ENCODE assay signal across 17 cellular contexts in the genomic region with DNA sequence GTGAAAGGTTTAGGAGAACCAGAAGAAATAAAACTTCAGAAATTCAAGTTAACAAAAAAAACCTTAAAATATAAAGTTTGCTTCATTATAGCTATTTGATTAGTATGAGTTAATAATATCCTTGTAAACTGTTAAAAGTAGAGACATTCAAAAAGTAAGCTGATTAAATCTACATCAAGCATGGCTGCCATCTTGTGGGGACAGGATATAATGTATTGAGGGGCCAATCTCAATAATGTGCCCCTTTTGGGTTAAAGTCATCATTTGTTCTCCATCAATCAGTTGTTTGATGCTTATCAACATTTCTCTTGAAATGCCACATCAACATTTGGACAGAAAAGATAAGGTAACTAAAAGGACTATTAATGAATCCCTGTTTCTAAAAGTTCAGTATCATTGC. TPM values are rescaled to one million over a fixed set of nuclear protein-coding genes. Genes with fewer than 3 reads are reported as not detected.
DNase-seq lines count a peak whose midpoint lies in the region; FAIRE-seq and TF ChIP-seq lines count a peak whose summit lies in the region.
"Had no signal": no experiment of that assay in that cellular context is flagged by ENCODE, and none has a peak within 500 bp of the region (broad histone marks: within the 10 kb centered on the region; RNA-seq: fewer than 3 reads in every experiment).

No MANE protein-coding gene starts in this region.

- H3K4me1 Mint-ChIP-seq in CD14-positive monocyte: peaks cover 3% of the 10 kb centered on the region
- H3K4me1 Mint-ChIP-seq: activated naive CD8-positive, alpha-beta T cell treated with anti-CD3 and anti-CD28 coated beads, Interleukin-2, amount 50 U/mL, for 24 hours; CD4-positive, CD25-positive, alpha-beta regulatory T cell; natural killer cell had no signal

- no peak overlapping the region for H3K4me3 Mint-ChIP-seq in CD14-positive monocyte
- H3K4me3 Mint-ChIP-seq: activated naive CD8-positive, alpha-beta T cell treated with anti-CD3 and anti-CD28 coated beads, Interleukin-2, amount 50 U/mL, for 24 hours; activated T-cell treated with anti-CD3 and anti-CD28 coated beads, Interleukin-2, amount 50 U/mL, for 24 hours; CD4-positive, CD25-positive, alpha-beta regulatory T cell; natural killer cell had no signal

- peaks cover 19 to 28% (median 23%) of the 10 kb centered on the region in 3 donors for H3K27me3 Mint-ChIP-seq in CD14-positive monocyte (ENCODE audit: low read depth in 3 of 3)
- H3K27me3 Mint-ChIP-seq: CD4-positive, CD25-positive, alpha-beta regulatory T cell had no signal

- TF ChIP-seq CTCF in D721Med (IDR thresholded peaks at IDR 0.05; ENCODE audit: insufficient read depth, missing control alignments) (peak; percentile 43), LNCaP clone FGC (IDR thresholded peaks at IDR 0.05; ENCODE audit: control insufficient read depth, extremely low read depth, insufficient read depth) (0 out of 2 replicates have a peak, but pooled peaks have one; percentile 21), brain microvascular endothelial cell (IDR thresholded peaks at IDR 0.05; ENCODE audit: low read depth, low read length, missing control alignments) (peak; percentile 40), kidney epithelial cell (IDR thresholded peaks at IDR 0.05; ENCODE audit: insufficient read depth, low read length, poor library complexity, severe bottlenecking) (peak; percentile 26), CD14-positive monocyte (IDR thresholded peaks at IDR 0.05) (no peak), esophagus muscularis mucosa (IDR thresholded peaks at IDR 0.05) (no peak)

- FAIRE-seq in D721Med (lab: Jason Lieb, UNC): peak; percentile 55

- H3K9me3 Mint-ChIP-seq in CD14-positive monocyte: peaks cover 0 to 4% (median 2%) of the 10 kb centered on the region in 7 donors
- H3K9me3 Mint-ChIP-seq: activated T-cell treated with anti-CD3 and anti-CD28 coated beads, Interleukin-2, amount 50 U/mL, for 24 hours had no signal

- no peak for DNase-seq in D721Med (ENCODE audit: insufficient read length, low spot score)
- no peak for DNase-seq in LNCaP clone FGC (ENCODE audit: low read depth)
- DNase-seq in brain microvascular endothelial cell: no peak
- DNase-seq in kidney epithelial cell (ENCODE audit: low read depth): no peak
- no peak for DNase-seq in stimulated activated CD4-positive, alpha-beta T cell treated with anti-CD3 and anti-CD28 coated beads, Interleukin-4, amount 100 ng/mL, for 4 hours
- no peak for DNase-seq in CD14-positive monocyte (ENCODE audit: low spot score)
- no peak for DNase-seq in esophagus muscularis mucosa (ENCODE audit: extremely low spot score)
- DNase-seq in activated CD4-positive, alpha-beta T cell treated with anti-CD3 and anti-CD28 coated beads for 1 hour: no peak
- DNase-seq: activated CD4-positive, alpha-beta T cell treated with anti-CD3 and anti-CD28 coated beads for 4 hours; activated naive CD8-positive, alpha-beta T cell treated with anti-CD3 and anti-CD28 coated beads, Interleukin-2, amount 50 U/mL, for 24 hours; activated T-cell treated with anti-CD3 and anti-CD28 coated beads, Interleukin-2, amount 50 U/mL, for 24 hours; CD4-positive, CD25-positive, alpha-beta regulatory T cell; H7; natural killer cell; PC-9 had no signal

- intact Hi-C loops in CD14-positive monocyte (cut with micrococcal nuclease): no loop called here
- intact Hi-C loops in esophagus muscularis mucosa (cut with DNase I): no loop called here

- H3K27me3 ChIP-seq in brain microvascular endothelial cell (replicated peaks): peaks cover 27% of the 10 kb centered on the region
- H3K27me3 ChIP-seq in kidney epithelial cell (ENCODE audit: control insufficient read depth, insufficient read depth, low read length): peaks cover 9% of the 10 kb centered on the region
- H3K27me3 ChIP-seq in esophagus muscularis mucosa: peaks cover 0 to 36% (median 5%) of the 10 kb centered on the region in 4 donors

- no peak for TF ChIP-seq POLR2A in esophagus muscularis mucosa (IDR thresholded peaks at IDR 0.05; ENCODE audit: low read depth)

- TF ChIP-seq EP300 in esophagus muscularis mucosa (IDR thresholded peaks at IDR 0.05): no peak

- no peaks in the 10 kb centered on the region for H3K9me3 ChIP-seq in esophagus muscularis mucosa

- H3K27ac ChIP-seq in brain microvascular endothelial cell (no peak overlapping the region), esophagus muscularis mucosa (replicated peaks in 1 of 4) (no peak overlapping the region)
- H3K27ac ChIP-seq: PC-9 had no signal

- H3K4me3 ChIP-seq in LNCaP clone FGC (ENCODE audit: low read depth, low read length) (no peak overlapping the region), brain microvascular endothelial cell (ENCODE audit: low read depth, low read length) (no peak overlapping the region), kidney epithelial cell (ENCODE audit: low read depth, low read length) (no peak overlapping the region), esophagus muscularis mucosa (no peak overlapping the region)
- H3K4me3 ChIP-seq: PC-9 had no signal

- peaks cover 8 to 10% (median 8%) of the 10 kb centered on the region in 4 donors for H3K4me1 ChIP-seq in esophagus muscularis mucosa

- no peak overlapping the region for H3K27ac Mint-ChIP-seq in CD14-positive monocyte
- H3K27ac Mint-ChIP-seq: activated naive CD8-positive, alpha-beta T cell treated with anti-CD3 and anti-CD28 coated beads, Interleukin-2, amount 50 U/mL, for 24 hours; activated T-cell treated with anti-CD3 and anti-CD28 coated beads, Interleukin-2, amount 50 U/mL, for 24 hours; CD4-positive, CD25-positive, alpha-beta regulatory T cell; natural killer cell had no signal

- H3K36me3 Mint-ChIP-seq in CD14-positive monocyte: no peaks in the 10 kb centered on the region
- H3K36me3 Mint-ChIP-seq: CD4-positive, CD25-positive, alpha-beta regulatory T cell; natural killer cell had no signal

- no peaks in the 10 kb centered on the region for H3K36me3 ChIP-seq in brain microvascular endothelial cell (replicated peaks)
- no peaks in the 10 kb centered on the region for H3K36me3 ChIP-seq in kidney epithelial cell (ENCODE audit: control insufficient read depth, insufficient read depth, low read length)
- H3K36me3 ChIP-seq in esophagus muscularis mucosa: no peaks in the 10 kb centered on the region

- in situ Hi-C loops in brain microvascular endothelial cell (cut with HindIII; ENCODE audit: low pct_ligation_motif_present, low sequenced_read_pairs): no loop called here

RNA-seq across cellular contexts. Expression of a gene that starts 4.6 kb away (rescaled TPM):
- total RNA-seq in kidney epithelial cell (not detected in 2 replicates), esophagus muscularis mucosa (under 1 TPM in 2 of 4 donors, not detected in 2; 0.06 to 0.17 TPM)
- polyA plus RNA-seq in CD14-positive monocyte: not detected
- total RNA-seq: CD4-positive, CD25-positive, alpha-beta regulatory T cell; G401; natural killer cell; PC-9; T-helper 1 cell treated with Interleukin-12 subunit alpha and Interleukin-12 subunit beta and Interleukin-4 antibody, amounts not matched to agents 30 ng/mL and 1 ng/mL, for 36 hours had no signal
- polyA plus RNA-seq: CD4-positive, CD25-positive, alpha-beta regulatory T cell had no signal

Comparison
In these comparisons a context has a peak if more than half of its experiments do, and no peak if none do; other contexts are left out.
1. CTCF ChIP-seq: peak in D721Med (single experiment), LNCaP clone FGC (single experiment), brain microvascular endothelial cell (single experiment) and kidney epithelial cell (single experiment); none in CD14-positive monocyte (single experiment) and esophagus muscularis mucosa (0 of 3).